1 cellular context compared by ENCODE assay signal in the genomic region with DNA sequence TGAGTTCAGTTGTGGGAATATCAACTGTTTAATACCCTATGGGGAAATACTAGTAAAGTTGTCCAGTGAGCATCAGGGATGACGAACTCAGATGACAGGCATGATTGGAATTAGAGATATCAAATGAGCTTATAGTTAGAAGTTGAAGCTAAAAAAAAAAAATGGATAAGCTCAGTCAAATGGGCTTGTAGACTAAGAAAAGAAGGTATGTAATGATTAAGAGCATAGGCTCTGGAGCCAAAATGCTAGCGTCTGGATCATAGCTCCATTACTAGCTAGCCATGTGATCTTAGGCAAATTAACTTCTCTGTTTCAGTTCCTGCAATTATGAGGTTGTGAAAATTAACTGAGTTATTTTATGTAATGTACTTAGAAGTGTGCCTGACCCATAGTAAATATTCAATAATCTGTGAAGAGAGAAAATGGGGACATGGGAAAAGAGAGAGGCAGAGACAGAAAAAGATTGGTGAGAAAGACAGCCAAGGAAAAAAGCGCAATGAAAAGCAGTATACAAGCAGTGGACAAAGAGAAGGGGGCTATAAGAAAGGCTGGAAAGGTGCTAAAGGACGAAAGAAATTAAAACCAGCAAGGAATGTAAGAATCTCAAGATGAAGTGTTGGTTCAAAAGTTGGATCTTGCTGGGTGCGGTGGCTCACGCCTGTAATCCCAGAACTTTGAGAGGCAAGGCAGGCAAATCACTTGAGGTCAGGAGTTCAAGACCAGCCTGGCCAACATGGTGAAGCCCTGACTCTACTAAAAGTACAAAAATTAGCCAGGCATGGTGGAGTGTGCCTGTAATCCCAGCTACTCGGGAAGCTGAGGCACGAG.
A peak's percentile ranks its signal among the peaks of the same experiment; 100 is the strongest.
TF ChIP-seq lines count a peak whose summit lies in the region.

No MANE protein-coding gene starts in this region.

TF ChIP-seq in GM12878, 131 proteins besides CTCF, POLR2A, EP300 and RAD21 (continued from another document and continues in another):
- TF ChIP-seq, protein P1, sequence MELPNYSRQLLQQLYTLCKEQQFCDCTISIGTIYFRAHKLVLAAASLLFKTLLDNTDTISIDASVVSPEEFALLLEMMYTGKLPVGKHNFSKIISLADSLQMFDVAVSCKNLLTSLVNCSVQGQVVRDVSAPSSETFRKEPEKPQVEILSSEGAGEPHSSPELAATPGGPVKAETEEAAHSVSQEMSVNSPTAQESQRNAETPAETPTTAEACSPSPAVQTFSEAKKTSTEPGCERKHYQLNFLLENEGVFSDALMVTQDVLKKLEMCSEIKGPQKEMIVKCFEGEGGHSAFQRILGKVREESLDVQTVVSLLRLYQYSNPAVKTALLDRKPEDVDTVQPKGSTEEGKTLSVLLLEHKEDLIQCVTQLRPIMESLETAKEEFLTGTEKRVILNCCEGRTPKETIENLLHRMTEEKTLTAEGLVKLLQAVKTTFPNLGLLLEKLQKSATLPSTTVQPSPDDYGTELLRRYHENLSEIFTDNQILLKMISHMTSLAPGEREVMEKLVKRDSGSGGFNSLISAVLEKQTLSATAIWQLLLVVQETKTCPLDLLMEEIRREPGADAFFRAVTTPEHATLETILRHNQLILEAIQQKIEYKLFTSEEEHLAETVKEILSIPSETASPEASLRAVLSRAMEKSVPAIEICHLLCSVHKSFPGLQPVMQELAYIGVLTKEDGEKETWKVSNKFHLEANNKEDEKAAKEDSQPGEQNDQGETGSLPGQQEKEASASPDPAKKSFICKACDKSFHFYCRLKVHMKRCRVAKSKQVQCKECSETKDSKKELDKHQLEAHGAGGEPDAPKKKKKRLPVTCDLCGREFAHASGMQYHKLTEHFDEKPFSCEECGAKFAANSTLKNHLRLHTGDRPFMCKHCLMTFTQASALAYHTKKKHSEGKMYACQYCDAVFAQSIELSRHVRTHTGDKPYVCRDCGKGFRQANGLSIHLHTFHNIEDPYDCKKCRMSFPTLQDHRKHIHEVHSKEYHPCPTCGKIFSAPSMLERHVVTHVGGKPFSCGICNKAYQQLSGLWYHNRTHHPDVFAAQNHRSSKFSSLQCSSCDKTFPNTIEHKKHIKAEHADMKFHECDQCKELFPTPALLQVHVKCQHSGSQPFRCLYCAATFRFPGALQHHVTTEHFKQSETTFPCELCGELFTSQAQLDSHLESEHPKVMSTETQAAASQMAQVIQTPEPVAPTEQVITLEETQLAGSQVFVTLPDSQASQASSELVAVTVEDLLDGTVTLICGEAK (IDR thresholded peaks at IDR 0.05; ENCODE audit: borderline replicate concordance), result no peak
- TF ChIP-seq, protein P2, sequence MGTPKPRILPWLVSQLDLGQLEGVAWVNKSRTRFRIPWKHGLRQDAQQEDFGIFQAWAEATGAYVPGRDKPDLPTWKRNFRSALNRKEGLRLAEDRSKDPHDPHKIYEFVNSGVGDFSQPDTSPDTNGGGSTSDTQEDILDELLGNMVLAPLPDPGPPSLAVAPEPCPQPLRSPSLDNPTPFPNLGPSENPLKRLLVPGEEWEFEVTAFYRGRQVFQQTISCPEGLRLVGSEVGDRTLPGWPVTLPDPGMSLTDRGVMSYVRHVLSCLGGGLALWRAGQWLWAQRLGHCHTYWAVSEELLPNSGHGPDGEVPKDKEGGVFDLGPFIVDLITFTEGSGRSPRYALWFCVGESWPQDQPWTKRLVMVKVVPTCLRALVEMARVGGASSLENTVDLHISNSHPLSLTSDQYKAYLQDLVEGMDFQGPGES (IDR thresholded peaks at IDR 0.05), result no peak
- TF ChIP-seq GATAD2B (conservative IDR thresholded peaks at IDR 0.05; ENCODE audit: low read depth), result 0 out of 2 replicates have a peak, but pooled peaks have one; percentile 28
- no peak for TF ChIP-seq CREB1 (IDR thresholded peaks at IDR 0.05; ENCODE audit: low read depth)
- no peak for TF ChIP-seq RELA (IDR thresholded peaks at IDR 0.05; ENCODE audit: borderline replicate concordance, partially characterized antibody)
- TF ChIP-seq ZNF24 (IDR thresholded peaks at IDR 0.05), result peak; percentile 68
- TF ChIP-seq SMARCA5 (IDR thresholded peaks at IDR 0.05), result peak; percentile 41; the same call in 1 of the 2 replicates
- TF ChIP-seq, protein P3, sequence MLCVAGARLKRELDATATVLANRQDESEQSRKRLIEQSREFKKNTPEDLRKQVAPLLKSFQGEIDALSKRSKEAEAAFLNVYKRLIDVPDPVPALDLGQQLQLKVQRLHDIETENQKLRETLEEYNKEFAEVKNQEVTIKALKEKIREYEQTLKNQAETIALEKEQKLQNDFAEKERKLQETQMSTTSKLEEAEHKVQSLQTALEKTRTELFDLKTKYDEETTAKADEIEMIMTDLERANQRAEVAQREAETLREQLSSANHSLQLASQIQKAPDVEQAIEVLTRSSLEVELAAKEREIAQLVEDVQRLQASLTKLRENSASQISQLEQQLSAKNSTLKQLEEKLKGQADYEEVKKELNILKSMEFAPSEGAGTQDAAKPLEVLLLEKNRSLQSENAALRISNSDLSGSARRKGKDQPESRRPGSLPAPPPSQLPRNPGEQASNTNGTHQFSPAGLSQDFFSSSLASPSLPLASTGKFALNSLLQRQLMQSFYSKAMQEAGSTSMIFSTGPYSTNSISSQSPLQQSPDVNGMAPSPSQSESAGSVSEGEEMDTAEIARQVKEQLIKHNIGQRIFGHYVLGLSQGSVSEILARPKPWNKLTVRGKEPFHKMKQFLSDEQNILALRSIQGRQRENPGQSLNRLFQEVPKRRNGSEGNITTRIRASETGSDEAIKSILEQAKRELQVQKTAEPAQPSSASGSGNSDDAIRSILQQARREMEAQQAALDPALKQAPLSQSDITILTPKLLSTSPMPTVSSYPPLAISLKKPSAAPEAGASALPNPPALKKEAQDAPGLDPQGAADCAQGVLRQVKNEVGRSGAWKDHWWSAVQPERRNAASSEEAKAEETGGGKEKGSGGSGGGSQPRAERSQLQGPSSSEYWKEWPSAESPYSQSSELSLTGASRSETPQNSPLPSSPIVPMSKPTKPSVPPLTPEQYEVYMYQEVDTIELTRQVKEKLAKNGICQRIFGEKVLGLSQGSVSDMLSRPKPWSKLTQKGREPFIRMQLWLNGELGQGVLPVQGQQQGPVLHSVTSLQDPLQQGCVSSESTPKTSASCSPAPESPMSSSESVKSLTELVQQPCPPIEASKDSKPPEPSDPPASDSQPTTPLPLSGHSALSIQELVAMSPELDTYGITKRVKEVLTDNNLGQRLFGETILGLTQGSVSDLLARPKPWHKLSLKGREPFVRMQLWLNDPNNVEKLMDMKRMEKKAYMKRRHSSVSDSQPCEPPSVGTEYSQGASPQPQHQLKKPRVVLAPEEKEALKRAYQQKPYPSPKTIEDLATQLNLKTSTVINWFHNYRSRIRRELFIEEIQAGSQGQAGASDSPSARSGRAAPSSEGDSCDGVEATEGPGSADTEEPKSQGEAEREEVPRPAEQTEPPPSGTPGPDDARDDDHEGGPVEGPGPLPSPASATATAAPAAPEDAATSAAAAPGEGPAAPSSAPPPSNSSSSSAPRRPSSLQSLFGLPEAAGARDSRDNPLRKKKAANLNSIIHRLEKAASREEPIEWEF (IDR thresholded peaks at IDR 0.05; ENCODE audit: insufficient replicate concordance, low read depth, low read length), result no peak
- TF ChIP-seq MXI1 (IDR thresholded peaks at IDR 0.05; ENCODE audit: low read depth, low read length), result no peak
- 0 out of 2 replicates have a peak, but pooled peaks have one; percentile 17 for TF ChIP-seq POLR2AphosphoS2 (IDR thresholded peaks at IDR 0.05; ENCODE audit: low read depth, low read length)
- no peak for TF ChIP-seq KLF5 (IDR thresholded peaks at IDR 0.05; ENCODE audit: partially characterized antibody)
- no peak for TF ChIP-seq CBFB (IDR thresholded peaks at IDR 0.05; ENCODE audit: low read depth)
- TF ChIP-seq, protein P4, sequence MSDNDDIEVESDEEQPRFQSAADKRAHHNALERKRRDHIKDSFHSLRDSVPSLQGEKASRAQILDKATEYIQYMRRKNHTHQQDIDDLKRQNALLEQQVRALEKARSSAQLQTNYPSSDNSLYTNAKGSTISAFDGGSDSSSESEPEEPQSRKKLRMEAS (IDR thresholded peaks at IDR 0.05; ENCODE audit: low read depth, low read length), result peak; percentile 62; the same call in 1 of the 2 replicates
- TF ChIP-seq SREBF2 (IDR thresholded peaks at IDR 0.05; ENCODE audit: low read length), result no peak
- TF ChIP-seq LARP7 (IDR thresholded peaks at IDR 0.05), result no peak
- TF ChIP-seq, protein P5, sequence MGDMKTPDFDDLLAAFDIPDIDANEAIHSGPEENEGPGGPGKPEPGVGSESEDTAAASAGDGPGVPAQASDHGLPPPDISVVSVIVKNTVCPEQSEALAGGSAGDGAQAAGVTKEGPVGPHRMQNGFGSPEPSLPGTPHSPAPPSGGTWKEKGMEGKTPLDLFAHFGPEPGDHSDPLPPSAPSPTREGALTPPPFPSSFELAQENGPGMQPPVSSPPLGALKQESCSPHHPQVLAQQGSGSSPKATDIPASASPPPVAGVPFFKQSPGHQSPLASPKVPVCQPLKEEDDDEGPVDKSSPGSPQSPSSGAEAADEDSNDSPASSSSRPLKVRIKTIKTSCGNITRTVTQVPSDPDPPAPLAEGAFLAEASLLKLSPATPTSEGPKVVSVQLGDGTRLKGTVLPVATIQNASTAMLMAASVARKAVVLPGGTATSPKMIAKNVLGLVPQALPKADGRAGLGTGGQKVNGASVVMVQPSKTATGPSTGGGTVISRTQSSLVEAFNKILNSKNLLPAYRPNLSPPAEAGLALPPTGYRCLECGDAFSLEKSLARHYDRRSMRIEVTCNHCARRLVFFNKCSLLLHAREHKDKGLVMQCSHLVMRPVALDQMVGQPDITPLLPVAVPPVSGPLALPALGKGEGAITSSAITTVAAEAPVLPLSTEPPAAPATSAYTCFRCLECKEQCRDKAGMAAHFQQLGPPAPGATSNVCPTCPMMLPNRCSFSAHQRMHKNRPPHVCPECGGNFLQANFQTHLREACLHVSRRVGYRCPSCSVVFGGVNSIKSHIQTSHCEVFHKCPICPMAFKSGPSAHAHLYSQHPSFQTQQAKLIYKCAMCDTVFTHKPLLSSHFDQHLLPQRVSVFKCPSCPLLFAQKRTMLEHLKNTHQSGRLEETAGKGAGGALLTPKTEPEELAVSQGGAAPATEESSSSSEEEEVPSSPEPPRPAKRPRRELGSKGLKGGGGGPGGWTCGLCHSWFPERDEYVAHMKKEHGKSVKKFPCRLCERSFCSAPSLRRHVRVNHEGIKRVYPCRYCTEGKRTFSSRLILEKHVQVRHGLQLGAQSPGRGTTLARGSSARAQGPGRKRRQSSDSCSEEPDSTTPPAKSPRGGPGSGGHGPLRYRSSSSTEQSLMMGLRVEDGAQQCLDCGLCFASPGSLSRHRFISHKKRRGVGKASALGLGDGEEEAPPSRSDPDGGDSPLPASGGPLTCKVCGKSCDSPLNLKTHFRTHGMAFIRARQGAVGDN (IDR thresholded peaks at IDR 0.05), result peak; percentile 51
- peak; percentile 36; the same call in 1 of the 2 replicates for TF ChIP-seq ZNF384 (IDR thresholded peaks at IDR 0.05; ENCODE audit: borderline replicate concordance, low read depth, low read length)
- TF ChIP-seq NR2F1 (conservative IDR thresholded peaks at IDR 0.05), result no peak; the same call in 1 of the 2 replicates
- no peak for TF ChIP-seq NR2C1 (IDR thresholded peaks at IDR 0.05)
- no peak for TF ChIP-seq EZH2 (IDR thresholded peaks at IDR 0.05; ENCODE audit: borderline replicate concordance, control insufficient read depth, low read depth, low read length)
- TF ChIP-seq STAT3 (IDR thresholded peaks at IDR 0.05; ENCODE audit: low read depth, low read length), result no peak
- 0 out of 2 replicates have a peak, but pooled peaks have one; percentile 40 for TF ChIP-seq POLR2AphosphoS5 (IDR thresholded peaks at IDR 0.05; ENCODE audit: low read length)
- TF ChIP-seq RUNX3 (IDR thresholded peaks at IDR 0.05; ENCODE audit: low read length), result no peak; the same call in 1 of the 2 replicates
- no peak for TF ChIP-seq RBBP5 (conservative IDR thresholded peaks at IDR 0.05)
- TF ChIP-seq, protein P6, sequence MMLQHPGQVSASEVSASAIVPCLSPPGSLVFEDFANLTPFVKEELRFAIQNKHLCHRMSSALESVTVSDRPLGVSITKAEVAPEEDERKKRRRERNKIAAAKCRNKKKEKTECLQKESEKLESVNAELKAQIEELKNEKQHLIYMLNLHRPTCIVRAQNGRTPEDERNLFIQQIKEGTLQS (IDR thresholded peaks at IDR 0.05; ENCODE audit: borderline replicate concordance, extremely low read depth, low read depth, low read length), result no peak
- TF ChIP-seq RFX5 (IDR thresholded peaks at IDR 0.05; ENCODE audit: low read depth, low read length), result no peak
- peak; percentile 28 for TF ChIP-seq SMAD1 (IDR thresholded peaks at IDR 0.05; ENCODE audit: low read depth, partially characterized antibody)
- TF ChIP-seq PAX8 (IDR thresholded peaks at IDR 0.05), result no peak
- TF ChIP-seq, protein P7, sequence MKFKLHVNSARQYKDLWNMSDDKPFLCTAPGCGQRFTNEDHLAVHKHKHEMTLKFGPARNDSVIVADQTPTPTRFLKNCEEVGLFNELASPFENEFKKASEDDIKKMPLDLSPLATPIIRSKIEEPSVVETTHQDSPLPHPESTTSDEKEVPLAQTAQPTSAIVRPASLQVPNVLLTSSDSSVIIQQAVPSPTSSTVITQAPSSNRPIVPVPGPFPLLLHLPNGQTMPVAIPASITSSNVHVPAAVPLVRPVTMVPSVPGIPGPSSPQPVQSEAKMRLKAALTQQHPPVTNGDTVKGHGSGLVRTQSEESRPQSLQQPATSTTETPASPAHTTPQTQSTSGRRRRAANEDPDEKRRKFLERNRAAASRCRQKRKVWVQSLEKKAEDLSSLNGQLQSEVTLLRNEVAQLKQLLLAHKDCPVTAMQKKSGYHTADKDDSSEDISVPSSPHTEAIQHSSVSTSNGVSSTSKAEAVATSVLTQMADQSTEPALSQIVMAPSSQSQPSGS (IDR thresholded peaks at IDR 0.05; ENCODE audit: low read length), result peak; percentile 53; the same call in 1 of the 2 replicates
- no peak; the same call in 1 of the 2 replicates for TF ChIP-seq ZNF217 (IDR thresholded peaks at IDR 0.05)
- no peak for TF ChIP-seq BRCA1 (IDR thresholded peaks at IDR 0.05; ENCODE audit: low read depth, low read length)
- TF ChIP-seq WRNIP1 (IDR thresholded peaks at IDR 0.05; ENCODE audit: borderline replicate concordance, low read depth, low read length), result no peak
- no peak for TF ChIP-seq ZNF274 (IDR thresholded peaks at IDR 0.05; ENCODE audit: insufficient read depth, insufficient read length)
- TF ChIP-seq SUPT20H (IDR thresholded peaks at IDR 0.05; ENCODE audit: borderline replicate concordance, control insufficient read depth, low read depth, low read length), result no peak
- TF ChIP-seq CREM (IDR thresholded peaks at IDR 0.05; ENCODE audit: low read depth), result no peak
- TF ChIP-seq CBX3 (IDR thresholded peaks at IDR 0.05; ENCODE audit: borderline replicate concordance, low read depth), result no peak
- TF ChIP-seq, protein P8, sequence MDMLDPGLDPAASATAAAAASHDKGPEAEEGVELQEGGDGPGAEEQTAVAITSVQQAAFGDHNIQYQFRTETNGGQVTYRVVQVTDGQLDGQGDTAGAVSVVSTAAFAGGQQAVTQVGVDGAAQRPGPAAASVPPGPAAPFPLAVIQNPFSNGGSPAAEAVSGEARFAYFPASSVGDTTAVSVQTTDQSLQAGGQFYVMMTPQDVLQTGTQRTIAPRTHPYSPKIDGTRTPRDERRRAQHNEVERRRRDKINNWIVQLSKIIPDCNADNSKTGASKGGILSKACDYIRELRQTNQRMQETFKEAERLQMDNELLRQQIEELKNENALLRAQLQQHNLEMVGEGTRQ (IDR thresholded peaks at IDR 0.05; ENCODE audit: borderline replicate concordance, low read depth, low read length), result peak; percentile 63; the same call in 1 of the 2 replicates
- peak; percentile 90 for TF ChIP-seq SPI1 (IDR thresholded peaks at IDR 0.05; ENCODE audit: borderline replicate concordance, insufficient read depth, low read depth, low read length)
- TF ChIP-seq STAT1 (conservative IDR thresholded peaks at IDR 0.05), result no peak
- TF ChIP-seq NBN (IDR thresholded peaks at IDR 0.05), result peak; percentile 83
- no peak; the same call in 1 of the 2 replicates for TF ChIP-seq MTA3 (IDR thresholded peaks at IDR 0.05; ENCODE audit: borderline replicate concordance, low read length)
- TF ChIP-seq NFIC (IDR thresholded peaks at IDR 0.05; ENCODE audit: low read depth, low read length), result peak; percentile 33; the same call in 1 of the 2 replicates
- TF ChIP-seq YBX1 (IDR thresholded peaks at IDR 0.05), result no peak
- no peak for TF ChIP-seq CEBPB (IDR thresholded peaks at IDR 0.05; ENCODE audit: borderline replicate concordance in 1 of 2, low read depth in 2 of 2, low read length in 2 of 2)
